ENCODE assay signal across 26 cellular contexts in the genomic region with DNA sequence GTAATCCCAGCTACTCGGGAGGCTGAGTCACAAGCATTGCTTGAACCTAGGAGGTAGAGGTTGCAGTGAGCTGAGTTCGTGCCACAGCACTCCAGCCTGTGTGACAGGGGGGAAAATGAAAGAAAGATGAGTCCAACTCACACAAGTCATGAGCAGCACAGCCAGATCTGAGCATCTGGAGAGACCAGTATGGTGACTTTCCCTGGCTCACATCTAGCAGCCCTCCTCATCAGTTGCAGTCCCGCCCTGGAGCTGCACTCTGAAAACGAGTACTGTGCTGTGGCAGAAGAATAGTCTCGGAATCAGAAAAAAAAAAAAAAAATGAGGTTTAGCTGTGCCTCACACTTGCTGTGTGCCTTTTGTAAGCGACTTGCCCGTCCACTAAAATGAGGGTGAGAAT.
"Had no signal": no experiment of that assay in that cellular context is flagged by ENCODE, and none has a peak within 500 bp of the region (broad histone marks: within the 10 kb centered on the region; RNA-seq: fewer than 3 reads in every experiment).

No MANE protein-coding gene starts in this region.

- ATAC-seq: heart right ventricle; mucosa of descending colon; natural killer cell treated with Interleukin-12 subunit alpha and Interleukin-12 subunit beta and Interleukin-15 and Interleukin-18, amount 100 ng/mL, for 72 hours; pancreas; sciatic nerve; stimulated activated naive CD8-positive, alpha-beta T cell treated with anti-CD3 and anti-CD28 coated beads, Interleukin-15, amount 100 ng/mL, for 72 hours had no signal

- H3K27ac ChIP-seq: coronary artery, heart right ventricle, neutrophil, pancreas, suprapubic skin had no signal

- H3K27me3 ChIP-seq: heart right ventricle, neutrophil, pancreas, suprapubic skin had no signal

- FAIRE-seq: endothelial cell of umbilical vein, keratinocyte, pancreas had no signal

- DNase-seq: dermis blood vessel endothelial cell; effector memory CD4-positive, alpha-beta T cell; erythroblast; foreskin fibroblast; glutamatergic neuron; heart right ventricle; immature natural killer cell; mesenchymal stem cell; mucosa of descending colon; naive B cell; pancreas; stimulated activated CD4-positive, alpha-beta T cell treated with anti-CD3 and anti-CD28 coated beads, Interleukin-12 subunit alpha, Interleukin-12 subunit beta, amount 100 ng/mL, for 4 hours; stimulated activated CD4-positive, alpha-beta T cell treated with anti-CD3 and anti-CD28 coated beads, Interleukin-1b, Interleukin-23, amount 100 ng/mL, for 48 hours; stimulated activated CD4-positive, alpha-beta T cell treated with anti-CD3 and anti-CD28 coated beads, Interleukin-4, amount 100 ng/mL, for 1 hour; stimulated activated CD8-positive, alpha-beta memory T cell treated with anti-CD3 and anti-CD28 coated beads, Interleukin-4, amount 100 ng/mL, for 48 hours; stimulated activated naive CD4-positive, alpha-beta T cell; stimulated activated naive CD8-positive, alpha-beta T cell treated with anti-CD3 and anti-CD28 coated beads, Interleukin-15, amount 100 ng/mL, for 72 hours; trophoblast cell had no signal

- H3K4me3 ChIP-seq: coronary artery, heart right ventricle, mucosa of descending colon, pancreas, smooth muscle cell, suprapubic skin had no signal

- H3K4me1 ChIP-seq: pancreas, suprapubic skin had no signal

- H3K36me3 ChIP-seq: heart right ventricle, neutrophil, pancreas, suprapubic skin had no signal

- H3K4me2 ChIP-seq: smooth muscle cell had no signal

- H3K9me3 ChIP-seq: mucosa of descending colon, neutrophil, pancreas, suprapubic skin had no signal
